ENCODE assay signal across 8 cellular contexts in genomic region chr13:114063545-114064515, GRCh38.
DNase-seq lines count a peak whose midpoint lies in the region; TF ChIP-seq lines count a peak whose summit lies in the region.

No MANE protein-coding gene starts in this region.

- H3K27ac Mint-ChIP-seq in nephron: peak overlapping the region; percentile 94 to 98 (median 95)

- H3K36me3 Mint-ChIP-seq in nephron (ENCODE audit: low read depth): peaks cover 3% of the 10 kb centered on the region

- no peaks in the 10 kb centered on the region for H3K9me3 Mint-ChIP-seq in nephron

- H3K4me1 Mint-ChIP-seq in nephron: peaks cover 41% of the 10 kb centered on the region

- TF ChIP-seq CTCF in epithelial cell of esophagus (IDR thresholded peaks at IDR 0.05; ENCODE audit: insufficient read depth, low read depth, low read length, missing control alignments): no peak
- TF ChIP-seq CTCF in nephron (IDR thresholded peaks at IDR 0.05; ENCODE audit: unreplicated experiment in 3 of 3): no peak

- peak; percentile 44 for DNase-seq in DMS53 (lab: John Stamatoyannopoulos, UW)
- DNase-seq in DMS53 treated with DMSO at 0.1 percent for 48 hours (lab: John Stamatoyannopoulos, UW; ENCODE audit: unreplicated experiment): no peak
- DNase-seq in RPMI8226: peak; percentile 49
- peak; percentile 35 for DNase-seq in epithelial cell of esophagus (ENCODE audit: low read depth)
- DNase-seq in NCI-H1417 treated with DMSO at 0.1 percent for 48 hours (lab: John Stamatoyannopoulos, UW): no peak
- no peak for DNase-seq in islet precursor cell
- DNase-seq in foreskin melanocyte: no peak

- peaks cover 11% of the 10 kb centered on the region for H3K27me3 Mint-ChIP-seq in nephron (ENCODE audit: low read depth)

- peak overlapping the region; percentile 24 for H3K4me3 ChIP-seq in epithelial cell of esophagus (ENCODE audit: low read length)

- H3K4me3 Mint-ChIP-seq in nephron: peak overlapping the region; percentile 59 to 70 (median 67)

Comparison
In these comparisons a context has a peak if more than half of its experiments do, and no peak if none do; other contexts are left out.
1. DNase-seq: peak in DMS53 (single experiment), RPMI8226 (single experiment) and epithelial cell of esophagus (single experiment); none in DMS53 treated with DMSO at 0.1 percent for 48 hours (single experiment), NCI-H1417 treated with DMSO at 0.1 percent for 48 hours (single experiment), islet precursor cell (single experiment) and foreskin melanocyte (single experiment).